In genomic region chr5:107456281-107456715, GRCh38 we compare ENCODE assay signal across 11 cellular contexts.
A peak's percentile ranks its signal among the peaks of the same experiment; 100 is the strongest.
DNase-seq lines count a peak whose midpoint lies in the region; ATAC-seq and TF ChIP-seq lines count a peak whose summit lies in the region.
"Had no signal": no experiment of that assay in that cellular context is flagged by ENCODE, and none has a peak within 500 bp of the region (broad histone marks: within the 10 kb centered on the region; RNA-seq: fewer than 3 reads in every experiment).

No MANE protein-coding gene starts in this region.

- POLR2A ChIA-PET in CD8-positive, alpha-beta memory T cell (lab: Charles Lee) = no interaction called here

- ATAC-seq in GM19467 (IDR thresholded peaks at IDR 0.05; ENCODE audit: unreplicated experiment) (peak; percentile 60), HG03196 (IDR thresholded peaks at IDR 0.05; ENCODE audit: unreplicated experiment) (peak; percentile 87), RWPE2 (ENCODE audit: low read depth) (peak; percentile 79)

- no peaks in the 10 kb centered on the region for H3K9me3 Mint-ChIP-seq in CD8-positive, alpha-beta memory T cell

- DNase-seq in DMS 273 treated with DMSO at 0.1 percent for 48 hours (lab: John Stamatoyannopoulos, UW) = peak; percentile 61
- no peak for DNase-seq in RWPE2 (ENCODE audit: low spot score)
- DNase-seq in AG08395 (ENCODE audit: low spot score) = no peak
- DNase-seq in CD8-positive, alpha-beta memory T cell = no peak
- no peak for DNase-seq in stimulated activated naive CD4-positive, alpha-beta T cell treated with Interleukin-2 at 50 U/mL for 16 hours (lab: John Stamatoyannopoulos, UW)
- DNase-seq in activated naive CD4-positive, alpha-beta T cell treated with anti-CD3 and anti-CD28 coated beads, Interleukin-2, amount 50 U/mL, for 16 hours = no peak
- DNase-seq: NCI-H2107, ovary had no signal

- no peak overlapping the region for H3K4me3 ChIP-seq in RWPE2 (ENCODE audit: severe bottlenecking)
- H3K4me3 ChIP-seq in CD8-positive, alpha-beta memory T cell (ENCODE audit: low read length) = no peak overlapping the region
- H3K4me3 ChIP-seq: ovary had no signal

- no peaks in the 10 kb centered on the region for H3K36me3 ChIP-seq in RWPE2 (ENCODE audit: low read depth)
- H3K36me3 ChIP-seq in CD8-positive, alpha-beta memory T cell (ENCODE audit: insufficient read depth, low read length) = no peaks in the 10 kb centered on the region
- H3K36me3 ChIP-seq: ovary had no signal

- no peak for TF ChIP-seq CTCF in RWPE2 (IDR thresholded peaks at IDR 0.05; ENCODE audit: poor library complexity, severe bottlenecking)

- H3K4me3 Mint-ChIP-seq in CD8-positive, alpha-beta memory T cell = no peak overlapping the region
- H3K4me3 Mint-ChIP-seq: B cell had no signal

- no peaks in the 10 kb centered on the region for H3K9me3 ChIP-seq in RWPE2 (ENCODE audit: severe bottlenecking)
- no peaks in the 10 kb centered on the region for H3K9me3 ChIP-seq in CD8-positive, alpha-beta memory T cell (ENCODE audit: low read length)
- H3K9me3 ChIP-seq: ovary had no signal

- peaks cover 0 to 4% (median 0%) of the 10 kb centered on the region in 3 donors for H3K36me3 Mint-ChIP-seq in CD8-positive, alpha-beta memory T cell

- H3K27ac ChIP-seq in RWPE2 (ENCODE audit: poor library complexity, severe bottlenecking) = peak overlapping the region; percentile 88
- H3K27ac ChIP-seq in CD8-positive, alpha-beta memory T cell (ENCODE audit: low read depth, low read length) = no peak overlapping the region
- H3K27ac ChIP-seq: ovary had no signal

- H3K27me3 Mint-ChIP-seq in CD8-positive, alpha-beta memory T cell = no peaks in the 10 kb centered on the region

- peaks cover 38% of the 10 kb centered on the region for H3K4me1 ChIP-seq in RWPE2 (ENCODE audit: insufficient read depth, poor library complexity, severe bottlenecking)
- no peaks in the 10 kb centered on the region for H3K4me1 ChIP-seq in CD8-positive, alpha-beta memory T cell (ENCODE audit: insufficient read depth, low read length)

- CTCF ChIA-PET in CD8-positive, alpha-beta memory T cell (lab: Charles Lee) = no interaction called here

- no peak overlapping the region for H3K27ac Mint-ChIP-seq in CD8-positive, alpha-beta memory T cell
- H3K27ac Mint-ChIP-seq: B cell had no signal

- peaks cover 0 to 5% (median 1%) of the 10 kb centered on the region in 3 donors for H3K4me1 Mint-ChIP-seq in CD8-positive, alpha-beta memory T cell
- H3K4me1 Mint-ChIP-seq: B cell had no signal

- H3K27me3 ChIP-seq in RWPE2 (ENCODE audit: insufficient read depth, poor library complexity, severe bottlenecking) = no peaks in the 10 kb centered on the region
- H3K27me3 ChIP-seq in CD8-positive, alpha-beta memory T cell (ENCODE audit: insufficient read depth, low read length, poor library complexity, severe bottlenecking) = no peaks in the 10 kb centered on the region
- H3K27me3 ChIP-seq: ovary had no signal
